ENCODE assay signal across 11 cellular contexts in the genomic region with DNA sequence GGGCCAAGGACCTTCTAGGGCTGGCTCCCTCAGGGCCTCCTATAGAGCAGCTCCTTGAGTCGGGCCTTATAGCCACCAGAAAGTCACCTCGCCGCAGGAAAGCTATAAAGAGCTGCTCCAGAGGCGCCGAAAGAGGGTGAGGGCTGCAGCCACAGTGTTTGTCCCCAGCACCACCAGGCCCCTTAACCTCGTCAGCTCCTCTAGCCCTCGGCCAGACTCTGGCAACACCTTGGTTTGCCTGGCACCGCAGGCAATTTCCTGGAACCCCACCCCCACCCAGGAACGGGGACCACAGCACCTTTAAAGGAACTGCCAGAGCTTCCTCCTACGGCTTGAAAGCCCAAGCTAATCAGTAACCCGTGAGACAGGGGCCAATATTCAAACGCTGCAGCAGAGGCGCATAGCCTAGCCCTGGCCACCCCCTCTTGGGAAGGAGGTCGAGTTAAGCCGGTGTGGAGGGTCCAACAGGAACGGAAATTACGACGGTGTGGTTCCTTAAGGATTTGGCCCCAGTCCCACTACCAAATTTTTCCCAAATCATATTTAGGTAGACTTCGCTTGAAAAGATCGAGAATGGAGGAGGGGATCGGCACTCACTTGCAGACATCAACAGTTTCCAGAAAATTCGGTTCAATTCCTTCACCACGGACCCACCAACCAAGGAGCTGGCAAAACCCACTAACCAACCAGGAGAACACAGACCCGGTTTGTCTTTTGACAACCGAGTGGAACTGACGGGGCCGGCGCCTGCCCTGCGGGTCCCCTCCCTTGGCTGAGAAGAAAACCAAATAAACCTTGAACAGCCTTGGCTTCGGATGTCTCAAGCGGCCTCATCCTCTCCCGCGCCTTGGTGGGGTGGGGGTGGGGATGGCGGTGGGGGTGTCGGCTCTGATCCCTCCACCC. TPM values are rescaled to one million over a fixed set of nuclear protein-coding genes. Genes with fewer than 3 reads are reported as not detected.
DNase-seq lines count a peak whose midpoint lies in the region; ATAC-seq, FAIRE-seq and TF ChIP-seq lines count a peak whose summit lies in the region.
"Had no signal": no experiment of that assay in that cellular context is flagged by ENCODE, and none has a peak within 500 bp of the region (broad histone marks: within the 10 kb centered on the region; RNA-seq: fewer than 3 reads in every experiment).

No MANE protein-coding gene starts in this region.

- H4K20me1 ChIP-seq in HepG2 (ENCODE audit: insufficient read depth, low read length): peaks cover 2% of the 10 kb centered on the region; the same call in 1 of the 2 replicates

- intact Hi-C loops in left ventricle myocardium inferior (cut with micrococcal nuclease): no loop called here
- intact Hi-C loops in Right ventricle myocardium inferior (cut with DNase I): loop anchor here (2.0 kb wide), 1 partner anchor 17 kb away; no protein-coding TSS in a partner anchor
- intact Hi-C loops in HepG2 (cut with micrococcal nuclease; ENCODE audit: unreplicated experiment): no loop called here

- H3K4me3 ChIP-seq in left ventricle myocardium inferior: peak overlapping the region; percentile 11
- H3K4me3 ChIP-seq in HepG2 (replicated peaks in 1 of 3; ENCODE audit: insufficient read depth in 1 of 3, low read depth in 2 of 3, low read length in 3 of 3): no peak overlapping the region
- peak overlapping the region; percentile 9 for H3K4me3 ChIP-seq in urinary bladder (ENCODE audit: low read depth, low read length)

- FAIRE-seq in HepG2 (lab: Jason Lieb, UNC): no peak
- FAIRE-seq: small intestine had no signal

- TF ChIP-seq CTCF in left ventricle myocardium inferior (IDR thresholded peaks at IDR 0.05; ENCODE audit: borderline replicate concordance): no peak
- TF ChIP-seq CTCF in HepG2 (CRISPR knock-in tag; IDR thresholded peaks at IDR 0.05): no peak

- no peak overlapping the region for H3K9ac ChIP-seq in HepG2 (ENCODE audit: insufficient read depth, low read depth, low read length)

- no peak for TF ChIP-seq POLR2A in HepG2 (IDR thresholded peaks at IDR 0.05; ENCODE audit: insufficient read depth in 1 of 2, low read depth in 2 of 2, low read length in 2 of 2)

- H3K9me3 ChIP-seq in left ventricle myocardium inferior (replicated peaks): no peaks in the 10 kb centered on the region
- H3K9me3 ChIP-seq in HepG2 (ENCODE audit: low read length): no peaks in the 10 kb centered on the region
- H3K9me3 ChIP-seq: esophagus muscularis mucosa had no signal

- peaks cover 20% of the 10 kb centered on the region for H3K4me1 ChIP-seq in left ventricle myocardium inferior
- H3K4me1 ChIP-seq in HepG2 (ENCODE audit: insufficient read depth, low read length): peaks cover 10% of the 10 kb centered on the region; the same call in 1 of the 2 replicates
- no peaks in the 10 kb centered on the region for H3K4me1 ChIP-seq in urinary bladder (ENCODE audit: insufficient read depth)

- POLR2A ChIA-PET in HepG2 (lab: Yijun Ruan, JAX): no interaction called here

- TF ChIP-seq EP300 in HepG2 (IDR thresholded peaks at IDR 0.05; ENCODE audit: low read depth in 2 of 2, low read length in 2 of 2): no peak
- TF ChIP-seq EP300 in HepG2 (CRISPR knock-in tag; IDR thresholded peaks at IDR 0.05; ENCODE audit: borderline replicate concordance): no peak

- ATAC-seq in Right ventricle myocardium inferior: no peak
- peak; percentile 32; the same call in 2 of the 3 replicates for ATAC-seq in HepG2
- no peak for ATAC-seq in GM18868 (IDR thresholded peaks at IDR 0.05; ENCODE audit: unreplicated experiment)

- WGBS in HepG2 (ENCODE audit: low lambda C conversion rate): 12% methylated on average over 17 of the region's 35 CpGs
- 10% methylated on average over 35 of the region's 35 CpGs for WGBS in urinary bladder

- H3K4me2 ChIP-seq in HepG2 (ENCODE audit: low read depth, low read length): 0 out of 2 replicates have a peak overlapping the region, but pooled peaks have one; percentile 32

- H3K36me3 ChIP-seq in left ventricle myocardium inferior (no peaks in the 10 kb centered on the region), HepG2 (replicated peaks in 1 of 2; ENCODE audit: control insufficient read depth in 1 of 2, insufficient read depth in 2 of 2, low read length in 2 of 2) (no peaks in the 10 kb centered on the region), urinary bladder (ENCODE audit: insufficient read depth) (no peaks in the 10 kb centered on the region)
- H3K36me3 ChIP-seq: esophagus muscularis mucosa had no signal

- no peak for TF ChIP-seq RAD21 in HepG2 (CRISPR knock-in tag; IDR thresholded peaks at IDR 0.05)

- H3K27ac ChIP-seq in left ventricle myocardium inferior (replicated peaks): no peak overlapping the region
- H3K27ac ChIP-seq in HepG2 (ENCODE audit: extremely low read length, insufficient read depth, low read length): no peak overlapping the region
- no peak overlapping the region for H3K27ac ChIP-seq in urinary bladder (ENCODE audit: low read depth)
- H3K27ac ChIP-seq: esophagus muscularis mucosa, HL-60 had no signal

- BruUV-seq in HepG2 (replicated peaks; lab: Mats Ljungman, UMichigan): no TSS peak

- CTCF ChIA-PET in HepG2 (lab: Yijun Ruan, JAX; ENCODE audit: low intra/inter-chr PET ratio, low total read pairs): interaction anchor here (1.1 kb wide), 1 partner anchor 11 kb away, joined by 4 read pairs; no protein-coding TSS in a partner anchor

- peaks cover 100% of the 10 kb centered on the region for H3K27me3 ChIP-seq in left ventricle myocardium inferior (ENCODE audit: low read depth)
- peaks cover 38 to 98% of the 10 kb centered on the region in 2 experiments for H3K27me3 ChIP-seq in HepG2 (ENCODE audit: control insufficient read depth in 1 of 2, insufficient read depth in 2 of 2, low read length in 2 of 2)

- H2AFZ ChIP-seq in HepG2 (ENCODE audit: low read length): no peak overlapping the region

- H3K79me2 ChIP-seq in HepG2 (ENCODE audit: insufficient read depth, low read length): no peaks in the 10 kb centered on the region

- DNase-seq in left ventricle myocardium inferior (no peak), Right ventricle myocardium inferior (ENCODE audit: missing footprints) (no peak), amniotic epithelial cell (ENCODE audit: low read depth) (peak; percentile 19), HepG2 (ENCODE audit: low spot score) (no peak)
- DNase-seq in effector CD8-positive, alpha-beta T cell (lab: John Stamatoyannopoulos, UW): no peak
- DNase-seq in stimulated activated CD4-positive, alpha-beta T cell treated with anti-CD3 and anti-CD28 coated beads, Interleukin-12 subunit alpha, Interleukin-12 subunit beta, amount 100 ng/mL, for 4 hours: no peak

- in situ Hi-C loops in HepG2 (cut with HindIII; ENCODE audit: extremely low pct_ligation_motif_present, low pct_unique_long_range_greater_than_20kb): no loop called here

RNA-seq across cellular contexts. Expression of gene HOXB6, which starts 3.0 kb away (rescaled TPM):
- total RNA-seq in left ventricle myocardium inferior (0.66 TPM), Right ventricle myocardium inferior (0.57 TPM), HepG2 (2016; rRNA removed; fragmentation: Illumina TruSeq; extraction: Trizol) (not detected in 2 replicates), urinary bladder (3.1 TPM)
- not detected in 2 replicates for total RNA-seq in HepG2 (2016; cell fraction: cytosol; rRNA removed; fragmentation: Illumina TruSeq; extraction: Trizol; ENCODE audit: low read depth)
- total RNA-seq in HepG2 (2016; cell fraction: insoluble cytoplasmic fraction; rRNA removed; fragmentation: Illumina TruSeq; extraction: Trizol): not detected in 2 replicates
- total RNA-seq in HepG2 (2016; cell fraction: membrane; rRNA removed; fragmentation: Illumina TruSeq; extraction: Trizol): not detected in 2 replicates
- total RNA-seq in HepG2 (2016; cell fraction: nucleus; rRNA removed; fragmentation: Illumina TruSeq; extraction: Trizol): not detected in 2 replicates
- polyA plus RNA-seq in HepG2 (2011; rRNA removed) (not detected in 2 replicates), urinary bladder (4.0 TPM)
- not detected in 2 replicates for polyA plus RNA-seq in HepG2 (2011; cell fraction: cytosol; rRNA removed)
- polyA plus RNA-seq in HepG2 (2011; cell fraction: nucleus; rRNA removed): not detected in 2 replicates
- polyA plus RNA-seq in HepG2 (2012): not detected in 2 replicates
- not detected in 2 replicates for polyA plus RNA-seq in HepG2 (2016; cell fraction: cytosol; fragmentation: Illumina TruSeq; extraction: Trizol; ENCODE audit: low read depth)
- polyA plus RNA-seq in HepG2 (2016; cell fraction: insoluble cytoplasmic fraction; fragmentation: Illumina TruSeq; extraction: Trizol; ENCODE audit: low read depth): not detected in 2 replicates
- not detected in 2 replicates for polyA plus RNA-seq in HepG2 (2016; cell fraction: membrane; fragmentation: Illumina TruSeq; extraction: Trizol; ENCODE audit: low read depth)
- not detected in 2 replicates for polyA plus RNA-seq in HepG2 (2016; cell fraction: nucleus; fragmentation: Illumina TruSeq; extraction: Trizol; ENCODE audit: insufficient read depth, low read depth)
- polyA minus RNA-seq in HepG2 (2011; rRNA and poly(A)+ RNA removed; ENCODE audit: low replicate concordance): 3.5 TPM in 1 of 2 replicates, not detected in the other
- polyA minus RNA-seq in HepG2 (2011; cell fraction: cytosol; rRNA and poly(A)+ RNA removed): not detected in 2 replicates
- polyA minus RNA-seq in HepG2 (2011; cell fraction: nucleus; rRNA and poly(A)+ RNA removed): not detected in 2 replicates

RNA-seq across cellular contexts. Expression of gene HOXB5, which starts 8.2 kb away (rescaled TPM):
- total RNA-seq in left ventricle myocardium inferior (not detected), Right ventricle myocardium inferior (not detected), HepG2 (2016; rRNA removed; fragmentation: Illumina TruSeq; extraction: Trizol) (not detected in 2 replicates), urinary bladder (0.16 TPM)
- total RNA-seq in HepG2 (2016; cell fraction: cytosol; rRNA removed; fragmentation: Illumina TruSeq; extraction: Trizol; ENCODE audit: low read depth): not detected in 2 replicates
- not detected in 2 replicates for total RNA-seq in HepG2 (2016; cell fraction: insoluble cytoplasmic fraction; rRNA removed; fragmentation: Illumina TruSeq; extraction: Trizol)
- not detected in 2 replicates for total RNA-seq in HepG2 (2016; cell fraction: membrane; rRNA removed; fragmentation: Illumina TruSeq; extraction: Trizol)
- total RNA-seq in HepG2 (2016; cell fraction: nucleus; rRNA removed; fragmentation: Illumina TruSeq; extraction: Trizol): not detected in 2 replicates
- polyA plus RNA-seq in HepG2 (2011; rRNA removed) (not detected in 2 replicates), urinary bladder (1.2 TPM)
- polyA plus RNA-seq in HepG2 (2011; cell fraction: cytosol; rRNA removed): not detected in 2 replicates
- polyA plus RNA-seq in HepG2 (2011; cell fraction: nucleus; rRNA removed): not detected in 2 replicates
- not detected in 2 replicates for polyA plus RNA-seq in HepG2 (2012)
- polyA plus RNA-seq in HepG2 (2016; cell fraction: cytosol; fragmentation: Illumina TruSeq; extraction: Trizol; ENCODE audit: low read depth): not detected in 2 replicates
- polyA plus RNA-seq in HepG2 (2016; cell fraction: insoluble cytoplasmic fraction; fragmentation: Illumina TruSeq; extraction: Trizol; ENCODE audit: low read depth): not detected in 2 replicates
- not detected in 2 replicates for polyA plus RNA-seq in HepG2 (2016; cell fraction: membrane; fragmentation: Illumina TruSeq; extraction: Trizol; ENCODE audit: low read depth)
- not detected in 2 replicates for polyA plus RNA-seq in HepG2 (2016; cell fraction: nucleus; fragmentation: Illumina TruSeq; extraction: Trizol; ENCODE audit: insufficient read depth, low read depth)
- polyA minus RNA-seq in HepG2 (2011; rRNA and poly(A)+ RNA removed; ENCODE audit: low replicate concordance): 0.49 TPM in 1 of 2 replicates, not detected in the other
- polyA minus RNA-seq in HepG2 (2011; cell fraction: cytosol; rRNA and poly(A)+ RNA removed): not detected in 2 replicates
- polyA minus RNA-seq in HepG2 (2011; cell fraction: nucleus; rRNA and poly(A)+ RNA removed): not detected in 2 replicates

RNA-seq across cellular contexts. Expression of gene HOXB7, which starts 9.0 kb away (rescaled TPM):
- 0.16 TPM for total RNA-seq in left ventricle myocardium inferior
- 0.41 TPM for total RNA-seq in Right ventricle myocardium inferior
- not detected in 2 replicates for total RNA-seq in HepG2 (2016; rRNA removed; fragmentation: Illumina TruSeq; extraction: Trizol)
- not detected in 2 replicates for total RNA-seq in HepG2 (2016; cell fraction: cytosol; rRNA removed; fragmentation: Illumina TruSeq; extraction: Trizol; ENCODE audit: low read depth)
- not detected in 2 replicates for total RNA-seq in HepG2 (2016; cell fraction: insoluble cytoplasmic fraction; rRNA removed; fragmentation: Illumina TruSeq; extraction: Trizol)
- total RNA-seq in HepG2 (2016; cell fraction: membrane; rRNA removed; fragmentation: Illumina TruSeq; extraction: Trizol): not detected in 2 replicates
- total RNA-seq in HepG2 (2016; cell fraction: nucleus; rRNA removed; fragmentation: Illumina TruSeq; extraction: Trizol): not detected in 2 replicates
- 0.04 and 0.08 TPM in 2 replicates for polyA plus RNA-seq in HepG2 (2011; rRNA removed)
- polyA plus RNA-seq in HepG2 (2011; cell fraction: cytosol; rRNA removed): not detected in 2 replicates
- polyA plus RNA-seq in HepG2 (2011; cell fraction: nucleus; rRNA removed): not detected in 2 replicates
- polyA plus RNA-seq in HepG2 (2012): not detected in 2 replicates
- not detected in 2 replicates for polyA plus RNA-seq in HepG2 (2016; cell fraction: cytosol; fragmentation: Illumina TruSeq; extraction: Trizol; ENCODE audit: low read depth)
- not detected in 2 replicates for polyA plus RNA-seq in HepG2 (2016; cell fraction: insoluble cytoplasmic fraction; fragmentation: Illumina TruSeq; extraction: Trizol; ENCODE audit: low read depth)
- not detected in 2 replicates for polyA plus RNA-seq in HepG2 (2016; cell fraction: membrane; fragmentation: Illumina TruSeq; extraction: Trizol; ENCODE audit: low read depth)
- polyA plus RNA-seq in HepG2 (2016; cell fraction: nucleus; fragmentation: Illumina TruSeq; extraction: Trizol; ENCODE audit: insufficient read depth, low read depth): not detected in 2 replicates
- 8.9 TPM in 1 of 2 replicates, not detected in the other for polyA minus RNA-seq in HepG2 (2011; rRNA and poly(A)+ RNA removed; ENCODE audit: low replicate concordance)
- not detected in 2 replicates for polyA minus RNA-seq in HepG2 (2011; cell fraction: cytosol; rRNA and poly(A)+ RNA removed)
- not detected in 2 replicates for polyA minus RNA-seq in HepG2 (2011; cell fraction: nucleus; rRNA and poly(A)+ RNA removed)
- total RNA-seq in urinary bladder: 2.5 TPM
- 6.7 TPM for polyA plus RNA-seq in urinary bladder

RNA-seq across cellular contexts. Expression of gene HOXB3, which starts 11.7 kb away (rescaled TPM):
- 0.91 TPM for total RNA-seq in left ventricle myocardium inferior
- 1.2 TPM for total RNA-seq in Right ventricle myocardium inferior
- not detected in 2 replicates for total RNA-seq in HepG2 (2016; rRNA removed; fragmentation: Illumina TruSeq; extraction: Trizol)
- not detected in 2 replicates for total RNA-seq in HepG2 (2016; cell fraction: cytosol; rRNA removed; fragmentation: Illumina TruSeq; extraction: Trizol; ENCODE audit: low read depth)
- not detected in 2 replicates for total RNA-seq in HepG2 (2016; cell fraction: insoluble cytoplasmic fraction; rRNA removed; fragmentation: Illumina TruSeq; extraction: Trizol)
- total RNA-seq in HepG2 (2016; cell fraction: membrane; rRNA removed; fragmentation: Illumina TruSeq; extraction: Trizol): not detected in 2 replicates
- total RNA-seq in HepG2 (2016; cell fraction: nucleus; rRNA removed; fragmentation: Illumina TruSeq; extraction: Trizol): not detected in 2 replicates
- not detected in 2 replicates for polyA plus RNA-seq in HepG2 (2011; rRNA removed)
- polyA plus RNA-seq in HepG2 (2011; cell fraction: cytosol; rRNA removed): not detected in 2 replicates
- polyA plus RNA-seq in HepG2 (2011; cell fraction: nucleus; rRNA removed): 0.28 TPM in 1 of 2 replicates, not detected in the other
- polyA plus RNA-seq in HepG2 (2012): not detected in 2 replicates
- not detected in 2 replicates for polyA plus RNA-seq in HepG2 (2016; cell fraction: cytosol; fragmentation: Illumina TruSeq; extraction: Trizol; ENCODE audit: low read depth)
- not detected in 2 replicates for polyA plus RNA-seq in HepG2 (2016; cell fraction: insoluble cytoplasmic fraction; fragmentation: Illumina TruSeq; extraction: Trizol; ENCODE audit: low read depth)
- polyA plus RNA-seq in HepG2 (2016; cell fraction: membrane; fragmentation: Illumina TruSeq; extraction: Trizol; ENCODE audit: low read depth): not detected in 2 replicates
- not detected in 2 replicates for polyA plus RNA-seq in HepG2 (2016; cell fraction: nucleus; fragmentation: Illumina TruSeq; extraction: Trizol; ENCODE audit: insufficient read depth, low read depth)
- polyA minus RNA-seq in HepG2 (2011; rRNA and poly(A)+ RNA removed; ENCODE audit: low replicate concordance): 2.3 TPM in 1 of 2 replicates, not detected in the other
- polyA minus RNA-seq in HepG2 (2011; cell fraction: cytosol; rRNA and poly(A)+ RNA removed): not detected in 2 replicates
- not detected in 2 replicates for polyA minus RNA-seq in HepG2 (2011; cell fraction: nucleus; rRNA and poly(A)+ RNA removed)
- 10.8 TPM for total RNA-seq in urinary bladder
- 6.1 TPM for polyA plus RNA-seq in urinary bladder

RNA-seq across cellular contexts. Expression of gene HOXB8, which starts 13.3 kb away (rescaled TPM):
- total RNA-seq in left ventricle myocardium inferior (not detected), Right ventricle myocardium inferior (not detected), HepG2 (2016; rRNA removed; fragmentation: Illumina TruSeq; extraction: Trizol) (not detected in 2 replicates), urinary bladder (0.85 TPM)
- not detected in 2 replicates for total RNA-seq in HepG2 (2016; cell fraction: cytosol; rRNA removed; fragmentation: Illumina TruSeq; extraction: Trizol; ENCODE audit: low read depth)
- not detected in 2 replicates for total RNA-seq in HepG2 (2016; cell fraction: insoluble cytoplasmic fraction; rRNA removed; fragmentation: Illumina TruSeq; extraction: Trizol)
- total RNA-seq in HepG2 (2016; cell fraction: membrane; rRNA removed; fragmentation: Illumina TruSeq; extraction: Trizol): not detected in 2 replicates
- not detected in 2 replicates for total RNA-seq in HepG2 (2016; cell fraction: nucleus; rRNA removed; fragmentation: Illumina TruSeq; extraction: Trizol)
- polyA plus RNA-seq in HepG2 (2011; rRNA removed) (not detected in 2 replicates), urinary bladder (1.2 TPM)
- polyA plus RNA-seq in HepG2 (2011; cell fraction: cytosol; rRNA removed): not detected in 2 replicates
- polyA plus RNA-seq in HepG2 (2011; cell fraction: nucleus; rRNA removed): not detected in 2 replicates
- not detected in 2 replicates for polyA plus RNA-seq in HepG2 (2012)
- not detected in 2 replicates for polyA plus RNA-seq in HepG2 (2016; cell fraction: cytosol; fragmentation: Illumina TruSeq; extraction: Trizol; ENCODE audit: low read depth)
- polyA plus RNA-seq in HepG2 (2016; cell fraction: insoluble cytoplasmic fraction; fragmentation: Illumina TruSeq; extraction: Trizol; ENCODE audit: low read depth): not detected in 2 replicates
- not detected in 2 replicates for polyA plus RNA-seq in HepG2 (2016; cell fraction: membrane; fragmentation: Illumina TruSeq; extraction: Trizol; ENCODE audit: low read depth)
- not detected in 2 replicates for polyA plus RNA-seq in HepG2 (2016; cell fraction: nucleus; fragmentation: Illumina TruSeq; extraction: Trizol; ENCODE audit: insufficient read depth, low read depth)
- polyA minus RNA-seq in HepG2 (2011; rRNA and poly(A)+ RNA removed; ENCODE audit: low replicate concordance): 0.19 TPM in 1 of 2 replicates, not detected in the other
- not detected in 2 replicates for polyA minus RNA-seq in HepG2 (2011; cell fraction: cytosol; rRNA and poly(A)+ RNA removed)
- not detected in 2 replicates for polyA minus RNA-seq in HepG2 (2011; cell fraction: nucleus; rRNA and poly(A)+ RNA removed)
- total RNA-seq: esophagus muscularis mucosa had no signal

Comparison
In these comparisons a context has a peak if more than half of its experiments do, and no peak if none do; other contexts are left out.
1. H3K4me3 ChIP-seq: peak in left ventricle myocardium inferior (single experiment) and urinary bladder (single experiment); none in HepG2 (0 of 3).